ENCODE assay signal across 8 cellular contexts in the genomic region with DNA sequence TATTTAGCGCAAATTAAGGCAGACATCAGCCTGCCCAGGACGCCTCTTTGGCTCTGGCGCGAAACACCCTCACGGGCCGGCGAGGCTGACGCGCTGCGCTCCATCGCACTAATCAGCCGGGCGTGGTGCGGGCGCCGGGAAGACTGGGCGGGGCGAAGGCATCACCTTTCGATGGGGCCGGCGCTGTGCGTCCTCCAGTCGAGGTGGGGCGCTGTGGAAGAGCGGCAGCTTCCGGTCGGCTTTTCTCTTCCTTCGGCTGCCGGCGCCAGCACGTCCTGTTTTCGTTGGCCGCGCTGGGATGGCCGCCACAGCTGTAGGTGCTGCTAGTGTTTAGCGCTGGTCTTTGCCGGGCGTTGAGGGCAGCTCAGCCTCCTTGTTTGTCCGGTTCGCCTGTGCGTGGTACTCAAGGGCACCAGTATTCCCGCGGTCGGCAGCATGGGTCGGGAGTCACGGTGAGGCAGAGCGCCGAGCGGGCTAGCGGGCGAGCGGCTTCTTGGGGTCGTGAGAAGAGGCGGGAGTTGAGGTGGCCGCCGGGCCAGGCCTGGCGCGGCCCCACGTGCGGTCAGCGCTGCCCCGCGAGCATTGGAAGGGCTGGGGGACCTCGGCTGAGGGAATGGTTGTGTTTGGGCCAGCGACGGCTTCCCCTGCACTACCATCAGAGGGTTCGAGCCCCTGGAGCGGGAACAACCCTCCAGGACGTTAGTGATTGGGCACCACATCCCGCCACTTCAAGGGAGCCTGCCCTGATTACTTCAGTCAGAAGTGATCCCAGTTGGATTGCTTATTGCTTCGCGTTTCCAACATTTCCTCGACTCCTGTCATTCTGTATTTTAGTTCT. TPM values are rescaled to one million over a fixed set of nuclear protein-coding genes. Genes with fewer than 3 reads are reported as not detected.
DNase-seq lines count a peak whose midpoint lies in the region; ATAC-seq and TF ChIP-seq lines count a peak whose summit lies in the region.

A gene with protein sequence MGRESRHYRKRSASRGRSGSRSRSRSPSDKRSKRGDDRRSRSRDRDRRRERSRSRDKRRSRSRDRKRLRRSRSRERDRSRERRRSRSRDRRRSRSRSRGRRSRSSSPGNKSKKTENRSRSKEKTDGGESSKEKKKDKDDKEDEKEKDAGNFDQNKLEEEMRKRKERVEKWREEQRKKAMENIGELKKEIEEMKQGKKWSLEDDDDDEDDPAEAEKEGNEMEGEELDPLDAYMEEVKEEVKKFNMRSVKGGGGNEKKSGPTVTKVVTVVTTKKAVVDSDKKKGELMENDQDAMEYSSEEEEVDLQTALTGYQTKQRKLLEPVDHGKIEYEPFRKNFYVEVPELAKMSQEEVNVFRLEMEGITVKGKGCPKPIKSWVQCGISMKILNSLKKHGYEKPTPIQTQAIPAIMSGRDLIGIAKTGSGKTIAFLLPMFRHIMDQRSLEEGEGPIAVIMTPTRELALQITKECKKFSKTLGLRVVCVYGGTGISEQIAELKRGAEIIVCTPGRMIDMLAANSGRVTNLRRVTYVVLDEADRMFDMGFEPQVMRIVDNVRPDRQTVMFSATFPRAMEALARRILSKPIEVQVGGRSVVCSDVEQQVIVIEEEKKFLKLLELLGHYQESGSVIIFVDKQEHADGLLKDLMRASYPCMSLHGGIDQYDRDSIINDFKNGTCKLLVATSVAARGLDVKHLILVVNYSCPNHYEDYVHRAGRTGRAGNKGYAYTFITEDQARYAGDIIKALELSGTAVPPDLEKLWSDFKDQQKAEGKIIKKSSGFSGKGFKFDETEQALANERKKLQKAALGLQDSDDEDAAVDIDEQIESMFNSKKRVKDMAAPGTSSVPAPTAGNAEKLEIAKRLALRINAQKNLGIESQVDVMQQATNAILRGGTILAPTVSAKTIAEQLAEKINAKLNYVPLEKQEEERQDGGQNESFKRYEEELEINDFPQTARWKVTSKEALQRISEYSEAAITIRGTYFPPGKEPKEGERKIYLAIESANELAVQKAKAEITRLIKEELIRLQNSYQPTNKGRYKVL (plus strand): TSS at position 276 of the 838 bp plus-strand sequence. CDS start 160 bp downstream, at position 436.

- peak within 1 kb of the TSS; percentile 30 to 83 (median 82) for H3K27ac ChIP-seq in gastroesophageal sphincter
- peak within 1 kb of the TSS; percentile 8 for H3K27ac ChIP-seq in temporal lobe (ENCODE audit: low read depth, low read length)

- TF ChIP-seq POLR2A in gastroesophageal sphincter (IDR thresholded peaks at IDR 0.05) = peak; percentile 55 to 73

- TF ChIP-seq EP300 in gastroesophageal sphincter (IDR thresholded peaks at IDR 0.05) = no peak

- peak; percentile 99 for ATAC-seq in gastroesophageal sphincter

- no peaks in the 10 kb centered on the region for H3K27me3 Mint-ChIP-seq in activated naive CD4-positive, alpha-beta T cell treated with anti-CD3 and anti-CD28 coated beads, Interleukin-2, amount 10 ng/mL, durations not matched to agents 7 days and 5 days

- H3K27me3 ChIP-seq in GM06990 (replicated peaks; ENCODE audit: control insufficient read depth, insufficient read depth, low read length) (no peaks in the 10 kb centered on the region), gastroesophageal sphincter (no peaks in the 10 kb centered on the region)

- no peaks in the 10 kb centered on the region for H3K9me3 ChIP-seq in gastroesophageal sphincter

- CTCF ChIA-PET in activated naive CD4-positive, alpha-beta T cell treated with anti-CD3 and anti-CD28 coated beads, Interleukin-2, amount 10 ng/mL, durations not matched to agents 7 days and 5 days (lab: Charles Lee) = interaction anchor here (0.6 to 2.5 kb wide), 6 partner anchors 16 to 92 kb away, joined by 3 to 30 read pairs (median 4); partner anchors contain the start of gene CAMLG

- peaks cover 12% of the 10 kb centered on the region for H3K36me3 Mint-ChIP-seq in activated naive CD4-positive, alpha-beta T cell treated with anti-CD3 and anti-CD28 coated beads, Interleukin-2, amount 10 ng/mL, durations not matched to agents 7 days and 5 days

- peak within 1 kb of the TSS; percentile 97 for H3K27ac Mint-ChIP-seq in activated naive CD4-positive, alpha-beta T cell treated with anti-CD3 and anti-CD28 coated beads, Interleukin-2, amount 10 ng/mL, durations not matched to agents 7 days and 5 days

- peak within 1 kb of the TSS; percentile 100 for H3K4me3 Mint-ChIP-seq in activated naive CD4-positive, alpha-beta T cell treated with anti-CD3 and anti-CD28 coated beads, Interleukin-2, amount 10 ng/mL, durations not matched to agents 7 days and 5 days

- DNase-seq in GM06990 (ENCODE audit: extremely low read depth, insufficient read length) = peak; percentile 94
- DNase-seq in HFF-Myc (ENCODE audit: extremely low read depth, low read depth) = peak; percentile 75
- peak; percentile 94 for DNase-seq in NAMALWA (ENCODE audit: low spot score)
- peak; percentile 93 for DNase-seq in SK-N-DZ (ENCODE audit: low spot score)
- DNase-seq in activated naive CD4-positive, alpha-beta T cell treated with anti-CD3 and anti-CD28 coated beads, Interleukin-2, amount 10 ng/mL, durations not matched to agents 7 days and 5 days = peak; percentile 96
- DNase-seq in occipital lobe (lab: John Stamatoyannopoulos, UW) = peak; percentile 88

- H3K36me3 ChIP-seq in GM06990 (ENCODE audit: control insufficient read depth, insufficient read depth, low read length) (no peaks in the 10 kb centered on the region), gastroesophageal sphincter (peaks cover 0 to 4% of the 10 kb centered on the region in 2 donors)

- H3K4me1 ChIP-seq in gastroesophageal sphincter = peaks cover 0 to 33% (median 9%) of the 10 kb centered on the region in 3 donors

- peaks cover 39% of the 10 kb centered on the region for H3K4me1 Mint-ChIP-seq in activated naive CD4-positive, alpha-beta T cell treated with anti-CD3 and anti-CD28 coated beads, Interleukin-2, amount 10 ng/mL, durations not matched to agents 7 days and 5 days

- H3K4me3 ChIP-seq in GM06990 (replicated peaks; ENCODE audit: low read depth, low read length) (peak within 1 kb of the TSS; percentile 85), HFF-Myc (replicated peaks; ENCODE audit: low read depth, low read length) (peak within 1 kb of the TSS; percentile 94), gastroesophageal sphincter (peak within 1 kb of the TSS; percentile 81 to 91)

- 0 to 1% methylated on average over 9 to 12 of the region's 73 CpGs for WGBS in gastroesophageal sphincter (ENCODE audit: low coverage in 1 of 2), 2 donors

- no peaks in the 10 kb centered on the region for H3K9me3 Mint-ChIP-seq in activated naive CD4-positive, alpha-beta T cell treated with anti-CD3 and anti-CD28 coated beads, Interleukin-2, amount 10 ng/mL, durations not matched to agents 7 days and 5 days

- TF ChIP-seq CTCF in GM06990 (IDR thresholded peaks at IDR 0.05; ENCODE audit: insufficient read depth, low read length, poor library complexity, severe bottlenecking) = peak; percentile 88
- peak; percentile 70 for TF ChIP-seq CTCF in HFF-Myc (IDR thresholded peaks at IDR 0.05; ENCODE audit: low read depth, low read length, missing control alignments)
- peak; percentile 33 to 88 (median 64) for TF ChIP-seq CTCF in gastroesophageal sphincter (IDR thresholded peaks at IDR 0.05)

RNA-seq across cellular contexts. Expression of the gene that starts here (rescaled TPM):
- polyA plus RNA-seq in SK-N-DZ (2014; cell fraction: cytosol; rRNA removed) = 41.2 and 42.0 TPM in 2 replicates
- polyA plus RNA-seq in SK-N-DZ (2014; cell fraction: nucleus; rRNA removed) = 81.1 and 112 TPM in 2 replicates
- 10 to 100 TPM; 30.4 to 53.5 (median 40.2) TPM for total RNA-seq in gastroesophageal sphincter
- 38.5 TPM for total RNA-seq in occipital lobe
- 30.2 TPM for total RNA-seq in temporal lobe

Comparison
In these comparisons a context has a peak if more than half of its experiments do, and no peak if none do; other contexts are left out.
1. Peak in every context shown above with its lines: DNase-seq, ATAC-seq, H3K4me3 ChIP-seq and H3K27ac ChIP-seq.